17 cellular contexts compared by ENCODE assay signal in genomic region chr7:43847496-43847895, GRCh38. TPM values are rescaled to one million over a fixed set of nuclear protein-coding genes. Genes with fewer than 3 reads are reported as not detected.
DNase-seq lines count a peak whose midpoint lies in the region; ATAC-seq, FAIRE-seq and TF ChIP-seq lines count a peak whose summit lies in the region.
"Had no signal": no experiment of that assay in that cellular context is flagged by ENCODE, and none has a peak within 500 bp of the region (broad histone marks: within the 10 kb centered on the region; RNA-seq: fewer than 3 reads in every experiment).

No MANE protein-coding gene starts in this region.

- TF ChIP-seq CTCF in AG10803 (conservative IDR thresholded peaks at IDR 0.05; ENCODE audit: low read length): no peak
- no peak for TF ChIP-seq CTCF in PC-3 (conservative IDR thresholded peaks at IDR 0.05; ENCODE audit: low read depth, low read length)
- TF ChIP-seq CTCF in K562 (IDR thresholded peaks at IDR 0.05 in 2 of 3, conservative IDR thresholded peaks at IDR 0.05 in 1 of 3; ENCODE audit: insufficient read depth in 2 of 3, low read depth in 1 of 3, low read length in 3 of 3): no peak

- no peaks in the 10 kb centered on the region for H3K36me3 ChIP-seq in PC-3 (ENCODE audit: low read depth, low read length)
- H3K36me3 ChIP-seq in K562 (ENCODE audit: control insufficient read depth, insufficient read depth, low read length): no peaks in the 10 kb centered on the region
- H3K36me3 ChIP-seq: SJSA1 had no signal

- DNase-seq in AG10803 (ENCODE audit: low read depth) (peak; percentile 9), HT1080 (ENCODE audit: low read depth) (peak; percentile 80), PC-3 (peak; percentile 60), K562 (ENCODE audit: extremely low read depth in 1 of 4, low spot score in 3 of 4) (no peak), HTR-8/SVneo (ENCODE audit: insufficient read length, low spot score) (no peak), Right ventricle myocardium inferior (ENCODE audit: missing footprints) (no peak), H4 (ENCODE audit: low spot score) (no peak)
- DNase-seq in activated effector memory CD4-positive, alpha-beta T cell treated with anti-CD3 and anti-CD28 coated beads, Interleukin-2, amount 50 U/mL, for 16 hours: no peak
- DNase-seq: COR-L47, DMS153, NCI-H1105, NCI-H187 treated with DMSO at 0.1 percent for 48 hours, NCI-H2171, NCI-H774 had no signal

- POLR2A ChIA-PET in PC-3 (lab: Charles Lee; ENCODE audit: unreplicated experiment): interaction anchor here (0.6 to 1.1 kb wide), 3 partner anchors 19 to 357 kb away, joined by 3 to 5 read pairs (median 3); no protein-coding TSS in a partner anchor
- POLR2A ChIA-PET in K562 (lab: Yijun Ruan, JAX): interaction anchor here (1.0 kb wide), 1 partner anchor 9 kb away, joined by 3 read pairs; no protein-coding TSS in a partner anchor

- FAIRE-seq in K562 (lab: Jason Lieb, UNC): no peak
- no peak for FAIRE-seq in HTR-8/SVneo (lab: Jason Lieb, UNC)
- FAIRE-seq: GM12878 had no signal

- no peaks in the 10 kb centered on the region for H3K9me3 ChIP-seq in PC-3 (ENCODE audit: low read length)
- no peaks in the 10 kb centered on the region for H3K9me3 ChIP-seq in K562 (replicated peaks; ENCODE audit: control insufficient read depth, insufficient read depth, low read depth, low read length)
- H3K9me3 ChIP-seq: SJSA1 had no signal

- H3K9me2 ChIP-seq in PC-3 (replicated peaks; ENCODE audit: low read length): no peaks in the 10 kb centered on the region

- no peak for TF ChIP-seq EP300 in K562 (IDR thresholded peaks at IDR 0.05; ENCODE audit: low read length)

- H3F3A ChIP-seq in PC-3 (ENCODE audit: low read length, unreplicated experiment): no peaks in the 10 kb centered on the region

- TF ChIP-seq RAD21 in K562 (CRISPR knock-in tag; conservative IDR thresholded peaks at IDR 0.05 in 1 of 2, IDR thresholded peaks at IDR 0.05 in 1 of 2): no peak

- H3K4me2 ChIP-seq in PC-3 (ENCODE audit: low read length) (no peak overlapping the region; the same call in 1 of the 2 replicates), K562 (ENCODE audit: insufficient read depth, low read length) (no peak overlapping the region)

- in situ Hi-C loops in K562 (cut with MboI): loop anchor here (25.0 kb wide), 1 partner anchor 1910 kb away; no protein-coding TSS in a partner anchor

- no TSS peak for BruUV-seq in PC-3 (replicated peaks; lab: Mats Ljungman, UMichigan)
- no TSS peak for BruUV-seq in K562 (replicated peaks; lab: Mats Ljungman, UMichigan)

- H3K27me3 ChIP-seq in PC-3 (ENCODE audit: low read length): no peaks in the 10 kb centered on the region
- H3K27me3 ChIP-seq in K562 (ENCODE audit: control insufficient read depth in 2 of 2, insufficient read depth in 2 of 2, low read length in 2 of 2): no peaks in the 10 kb centered on the region
- H3K27me3 ChIP-seq: SJSA1 had no signal

- 0% methylated on average over 4 of the region's 4 CpGs for WGBS in K562 (ENCODE audit: insufficient coverage, low coverage, missing lambda C conversion rate)

- H3K79me2 ChIP-seq in PC-3 (ENCODE audit: low read length) (no peaks in the 10 kb centered on the region), K562 (ENCODE audit: control insufficient read depth, insufficient read depth, low read length) (no peaks in the 10 kb centered on the region)

- peaks cover 7% of the 10 kb centered on the region; the same call in 1 of the 2 replicates for H3K4me1 ChIP-seq in PC-3 (ENCODE audit: insufficient read depth, low read length)
- H3K4me1 ChIP-seq in K562 (replicated peaks in 1 of 2; ENCODE audit: control insufficient read depth in 2 of 2, insufficient read depth in 2 of 2, low read length in 2 of 2): no peaks in the 10 kb centered on the region
- H3K4me1 ChIP-seq: SJSA1 had no signal

- intact Hi-C loops in PC-3 (cut with micrococcal nuclease): no loop called here
- intact Hi-C loops in K562 (cut with micrococcal nuclease): no loop called here
- intact Hi-C loops in Right ventricle myocardium inferior (cut with DNase I): no loop called here

- ATAC-seq in PC-3: peak; percentile 80
- no peak for ATAC-seq in K562
- no peak for ATAC-seq in Right ventricle myocardium inferior
- ATAC-seq: GM12878 had no signal

- CTCF ChIA-PET in PC-3 (lab: Charles Lee) (interaction anchor here (0.5 to 0.9 kb wide), 2 partner anchors 107 to 241 kb away, joined by 4 read pairs; no protein-coding TSS in a partner anchor), K562 (lab: Yijun Ruan, JAX; ENCODE audit: low intra/inter-chr PET ratio) (no interaction called here)

- H4K20me1 ChIP-seq in PC-3 (ENCODE audit: low read length) (no peaks in the 10 kb centered on the region), K562 (replicated peaks; ENCODE audit: control insufficient read depth, insufficient read depth, low read length) (no peaks in the 10 kb centered on the region)

- H2AFZ ChIP-seq in PC-3 (ENCODE audit: low read length) (no peak overlapping the region), K562 (ENCODE audit: low read depth, low read length) (no peak overlapping the region)

- H3K9me1 ChIP-seq in K562 (ENCODE audit: control insufficient read depth, insufficient read depth, low read length): no peaks in the 10 kb centered on the region

- no peak for TF ChIP-seq POLR2A in K562 (conservative IDR thresholded peaks at IDR 0.05)

- no peak overlapping the region for H3K9ac ChIP-seq in PC-3 (ENCODE audit: low read length)
- H3K9ac ChIP-seq in K562 (ENCODE audit: insufficient read depth in 1 of 2, low read depth in 2 of 2, low read length in 2 of 2): no peak overlapping the region

- H3K27ac ChIP-seq in PC-3 (ENCODE audit: low read length): peak overlapping the region; percentile 30; the same call in 1 of the 2 replicates
- H3K27ac ChIP-seq in K562 (ENCODE audit: extremely low read depth, low read depth, low read length): no peak overlapping the region
- H3K27ac ChIP-seq: RWPE1, SJSA1 had no signal

- H3K4me3 ChIP-seq in AG10803 (ENCODE audit: low read length) (no peak overlapping the region), PC-3 (ENCODE audit: low read length) (no peak overlapping the region), K562 (no peak overlapping the region)
- H3K4me3 ChIP-seq: GM12878, SJSA1 had no signal

RNA-seq across cellular contexts. Expression of gene MRPS24, which starts 21.8 kb away (rescaled TPM):
- 154 and 174 TPM in 2 replicates for total RNA-seq in HT1080 (2014; rRNA removed; shearing (Covaris generic))
- polyA plus RNA-seq in HT1080 (2015; cell fraction: cytosol; rRNA removed): 107 and 131 TPM in 2 replicates
- polyA plus RNA-seq in HT1080 (2015; cell fraction: nucleus; rRNA removed): 42.0 and 53.9 TPM in 2 replicates
- total RNA-seq in PC-3 (2014; rRNA removed) (199 and 200 TPM in 2 replicates), K562 (2014; rRNA removed) (197 and 210 TPM in 2 replicates), K562 (2014; rRNA removed; fragmentation: Illumina TruSeq; extraction: Trizol) (111 and 125 TPM in 2 replicates), K562 (2015; rRNA removed; fragmentation: Illumina TruSeq; extraction: Trizol) (152 and 163 TPM in 2 replicates), K562 (2021) (214 and 225 TPM in 2 replicates), Right ventricle myocardium inferior (193 TPM)
- total RNA-seq in K562 (2011; cell fraction: chromatin; rRNA removed; ENCODE audit: low replicate concordance): 20.9 and 28.4 TPM in 2 replicates
- total RNA-seq in K562 (2011; cell fraction: nucleolus; rRNA removed): 50.9 and 59.1 TPM in 2 replicates
- 40.5 and 59.2 TPM in 2 replicates for total RNA-seq in K562 (2011; cell fraction: nucleoplasm; rRNA removed)
- polyA plus RNA-seq in K562 (2011; rRNA removed) (197 and 215 TPM in 2 replicates), K562 (2014; fragmentation: Illumina TruSeq; extraction: Trizol) (176 and 179 TPM in 2 replicates), K562 (2014; fragmentation: Nextera tagmentation; extraction: Ambion mirVana) (10 to 100 TPM; 51.4 to 92.8 TPM), K562 (2014; rRNA removed) (169 and 185 TPM in 2 replicates)
- polyA plus RNA-seq in K562 (2011; cell fraction: cytosol; rRNA removed): 413 and 533 TPM in 2 replicates
- 126 and 138 TPM in 2 replicates for polyA plus RNA-seq in K562 (2011; cell fraction: nucleus; rRNA removed)
- 216 and 269 TPM in 2 replicates for polyA plus RNA-seq in K562 (2012)
- 63.1 and 70.4 TPM in 2 replicates for polyA minus RNA-seq in K562 (2011; rRNA and poly(A)+ RNA removed)
- polyA minus RNA-seq in K562 (2011; cell fraction: cytosol; rRNA and poly(A)+ RNA removed): 99.1 and 126 TPM in 2 replicates
- polyA minus RNA-seq in K562 (2011; cell fraction: nucleus; rRNA and poly(A)+ RNA removed): 16.0 and 28.5 TPM in 2 replicates
- 308 and 368 TPM in 2 replicates for total RNA-seq in H4 (2014; rRNA removed; shearing (Covaris generic))

RNA-seq across cellular contexts. Expression of gene URGCP, which starts 58.9 kb away (rescaled TPM):
- total RNA-seq in HT1080 (2014; rRNA removed; shearing (Covaris generic)): 18.7 and 20.6 TPM in 2 replicates
- polyA plus RNA-seq in HT1080 (2015; cell fraction: cytosol; rRNA removed): 8.4 and 9.4 TPM in 2 replicates
- 21.8 and 23.4 TPM in 2 replicates for polyA plus RNA-seq in HT1080 (2015; cell fraction: nucleus; rRNA removed)
- total RNA-seq in PC-3 (2014; rRNA removed) (29.8 and 33.2 TPM in 2 replicates), K562 (2014; rRNA removed) (17.0 and 18.4 TPM in 2 replicates), K562 (2014; rRNA removed; fragmentation: Illumina TruSeq; extraction: Trizol) (9.7 and 10.3 TPM in 2 replicates), K562 (2015; rRNA removed; fragmentation: Illumina TruSeq; extraction: Trizol) (12.4 and 14.2 TPM in 2 replicates), K562 (2021) (15.6 and 18.7 TPM in 2 replicates), Right ventricle myocardium inferior (44.4 TPM)
- 23.3 and 33.1 TPM in 2 replicates for total RNA-seq in K562 (2011; cell fraction: chromatin; rRNA removed; ENCODE audit: low replicate concordance)
- total RNA-seq in K562 (2011; cell fraction: nucleolus; rRNA removed): 21.2 and 24.7 TPM in 2 replicates
- total RNA-seq in K562 (2011; cell fraction: nucleoplasm; rRNA removed): 19.4 and 24.6 TPM in 2 replicates
- polyA plus RNA-seq in K562 (2011; rRNA removed) (14.9 and 15.6 TPM in 2 replicates), K562 (2014; fragmentation: Illumina TruSeq; extraction: Trizol) (14.8 and 25.8 TPM in 2 replicates), K562 (2014; fragmentation: Nextera tagmentation; extraction: Ambion mirVana) (1 to 10 TPM; 1.7 to 3.8 TPM), K562 (2014; rRNA removed) (10.7 and 12.5 TPM in 2 replicates)
- 11.3 and 12.8 TPM in 2 replicates for polyA plus RNA-seq in K562 (2011; cell fraction: cytosol; rRNA removed)
- 19.8 and 22.6 TPM in 2 replicates for polyA plus RNA-seq in K562 (2011; cell fraction: nucleus; rRNA removed)
- polyA plus RNA-seq in K562 (2012): 12.3 and 14.9 TPM in 2 replicates
- polyA minus RNA-seq in K562 (2011; rRNA and poly(A)+ RNA removed): 16.6 and 18.6 TPM in 2 replicates
- 9.7 and 11.0 TPM in 2 replicates for polyA minus RNA-seq in K562 (2011; cell fraction: cytosol; rRNA and poly(A)+ RNA removed)
- 7.9 and 9.0 TPM in 2 replicates for polyA minus RNA-seq in K562 (2011; cell fraction: nucleus; rRNA and poly(A)+ RNA removed)
- total RNA-seq in H4 (2014; rRNA removed; shearing (Covaris generic)): 32.1 and 40.9 TPM in 2 replicates

Comparison
In these comparisons a context has a peak if more than half of its experiments do, and no peak if none do; other contexts are left out.
1. DNase-seq: peak in AG10803 (single experiment), HT1080 (single experiment) and PC-3 (single experiment); none in K562 (0 of 4), HTR-8/SVneo (single experiment), Right ventricle myocardium inferior (single experiment), activated effector memory CD4-positive, alpha-beta T cell treated with anti-CD3 and anti-CD28 coated beads, Interleukin-2, amount 50 U/mL, for 16 hours (single experiment) and H4 (single experiment).